In the genomic region with DNA sequence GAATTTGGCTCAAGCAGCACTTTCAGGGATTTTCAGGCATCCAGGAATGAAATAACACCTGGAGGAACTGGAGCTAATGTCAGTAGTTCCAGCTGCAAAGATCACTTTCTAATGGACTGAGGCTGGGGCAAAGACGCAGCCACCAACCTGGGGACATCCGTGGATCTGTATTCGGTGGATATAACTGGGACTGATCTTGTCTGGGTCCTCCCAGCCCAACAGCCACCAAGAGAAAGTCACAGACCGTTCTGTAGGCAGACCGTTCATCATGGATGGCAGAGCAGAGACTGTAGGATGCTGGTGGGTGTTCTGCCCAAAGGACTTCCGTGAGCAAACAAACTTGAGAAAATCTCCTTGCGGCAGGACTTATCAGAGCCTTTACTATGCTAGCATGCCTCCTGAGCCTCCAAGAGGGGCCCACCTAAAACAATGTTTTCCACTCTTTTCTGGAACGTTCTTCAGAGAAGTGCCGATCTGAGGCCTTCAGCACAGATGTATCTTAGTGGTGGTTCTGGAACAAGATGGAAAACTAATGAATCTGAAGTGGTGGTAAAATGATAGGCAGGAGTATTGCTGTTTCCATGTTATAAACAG, we compare ENCODE assay signal across 36 cellular contexts.
"Had no signal": no experiment of that assay in that cellular context is flagged by ENCODE, and none has a peak within 500 bp of the region (broad histone marks: within the 10 kb centered on the region; RNA-seq: fewer than 3 reads in every experiment).

No MANE protein-coding gene starts in this region.

- H3K27ac ChIP-seq: adrenal gland, body of pancreas, brain microvascular endothelial cell, breast epithelium, VCaP had no signal

- H3K9me3 ChIP-seq: adrenal gland, body of pancreas, breast epithelium had no signal

- H3K4me3 Mint-ChIP-seq: activated B cell treated with CpG ODN at 0.5 μM for 24 hours; activated CD4-positive, alpha-beta memory T cell treated with anti-CD3 and anti-CD28 coated beads for 36 hours; activated CD4-positive, alpha-beta T cell treated with anti-CD3 and anti-CD28 coated beads, Interleukin-2, amount 10 ng/mL, durations not matched to agents 24 days and 14 days; activated CD8-positive, alpha-beta T cell treated with anti-CD3 and anti-CD28 coated beads for 36 hours; activated naive CD4-positive, alpha-beta T cell treated with anti-CD3 and anti-CD28 coated beads for 36 hours; activated naive CD8-positive, alpha-beta T cell treated with anti-CD3 and anti-CD28 coated beads for 36 hours; activated T-cell treated with anti-CD3 and anti-CD28 coated beads, Interleukin-2, amount 50 U/mL, for 4 hours; activated T-cell treated with anti-CD3 and anti-CD28 coated beads, Interleukin-2, amount 50 U/mL, for 72 hours; activated T-helper 1 cell treated with anti-CD3 and anti-CD28 coated beads, Interleukin-12 subunit alpha, Interleukin-12 subunit beta, Interleukin-2, Interleukin-4 antibody, amounts not matched to agents 30 ng/mL and 10 ng/mL and 1 ng/mL, durations not matched to agents 14 hours and 24 hours and 36 hours; activated T-helper 17 cell treated with anti-CD3 and anti-CD28 coated beads, Interleukin-2, amount 50 U/mL, for 72 hours; central memory CD8-positive, alpha-beta T cell; T-helper 1 cell treated with Interleukin-12 subunit alpha and Interleukin-12 subunit beta and Interleukin-4 antibody, amounts not matched to agents 30 μg/mL and 1 μg/mL, for 36 hours; T-helper 2 cell treated with Interferon-gamma antibody and Interleukin-4, amounts not matched to agents 5 μg/mL and 100 μg/mL, for 36 hours had no signal

- H3K27ac Mint-ChIP-seq: activated B cell treated with CpG ODN at 0.5 μM for 24 hours; activated CD4-positive, alpha-beta memory T cell treated with anti-CD3 and anti-CD28 coated beads for 36 hours; activated CD4-positive, alpha-beta T cell treated with anti-CD3 and anti-CD28 coated beads, Interleukin-2, amount 10 ng/mL, durations not matched to agents 24 days and 14 days; activated CD8-positive, alpha-beta T cell treated with anti-CD3 and anti-CD28 coated beads for 36 hours; activated naive CD4-positive, alpha-beta T cell treated with anti-CD3 and anti-CD28 coated beads for 36 hours; activated naive CD4-positive, alpha-beta T cell treated with anti-CD3 and anti-CD28 coated beads, Interleukin-2, amount 50 U/mL, for 72 hours; activated naive CD8-positive, alpha-beta T cell treated with anti-CD3 and anti-CD28 coated beads for 36 hours; activated T-cell treated with anti-CD3 and anti-CD28 coated beads, Interleukin-2, amount 50 U/mL, for 72 hours; activated T-helper 1 cell treated with anti-CD3 and anti-CD28 coated beads, Interleukin-12 subunit alpha, Interleukin-12 subunit beta, Interleukin-2, Interleukin-4 antibody, amounts not matched to agents 30 ng/mL and 10 ng/mL and 1 ng/mL, durations not matched to agents 14 hours and 24 hours and 36 hours; activated T-helper 17 cell treated with anti-CD3 and anti-CD28 coated beads, Interleukin-2, amount 50 U/mL, for 72 hours; T-helper 1 cell treated with Interleukin-12 subunit alpha and Interleukin-12 subunit beta and Interleukin-4 antibody, amounts not matched to agents 30 μg/mL and 1 μg/mL, for 36 hours; T-helper 2 cell treated with Interferon-gamma antibody and Interleukin-4, amounts not matched to agents 5 μg/mL and 100 μg/mL, for 36 hours had no signal

- DNase-seq: activated B cell treated with CpG ODN at 0.5 μM for 24 hours; activated CD4-positive, alpha-beta memory T cell treated with anti-CD3 and anti-CD28 coated beads for 36 hours; activated CD4-positive, alpha-beta T cell treated with anti-CD3 and anti-CD28 coated beads for 4 hours; activated CD4-positive, alpha-beta T cell treated with anti-CD3 and anti-CD28 coated beads, Interleukin-2, amount 10 ng/mL, durations not matched to agents 24 days and 14 days; activated CD4-positive, alpha-beta T cell treated with anti-CD3 and anti-CD28 coated beads, Interleukin-2, amount 50 U/mL, for 1 hour; activated CD4-positive, alpha-beta T cell treated with anti-CD3 and anti-CD28 coated beads, Interleukin-2, amount 50 U/mL, for 4 hours; activated CD4-positive, CD25-positive, alpha-beta regulatory T cell treated with anti-CD3 and anti-CD28 coated beads, Interleukin-2, amount 50 U/mL, for 72 hours; activated CD8-positive, alpha-beta memory T cell treated with anti-CD3 and anti-CD28 coated beads, Interleukin-2, amount 50 U/mL, for 4 hours; activated CD8-positive, alpha-beta T cell treated with anti-CD3 and anti-CD28 coated beads for 36 hours; activated effector memory CD4-positive, alpha-beta T cell treated with anti-CD3 and anti-CD28 coated beads, Interleukin-2, amount 50 U/mL, for 16 hours; activated gamma-delta T cell treated with Interleukin-2 at 50 U/mL for 16 hours; activated naive CD4-positive, alpha-beta T cell; activated naive CD4-positive, alpha-beta T cell treated with anti-CD3 and anti-CD28 coated beads for 36 hours; activated naive CD4-positive, alpha-beta T cell treated with anti-CD3 and anti-CD28 coated beads, Interleukin-2, amount 50 U/mL, for 16 hours; activated naive CD8-positive, alpha-beta T cell treated with anti-CD3 and anti-CD28 coated beads for 36 hours; activated T-cell treated with anti-CD3 and anti-CD28 coated beads for 4 hours; activated T-cell treated with anti-CD3 and anti-CD28 coated beads, Interleukin-2, amount 50 U/mL, for 1 hour; activated T-cell treated with anti-CD3 and anti-CD28 coated beads, Interleukin-2, amount 50 U/mL, for 4 hours; activated T-cell treated with anti-CD3 and anti-CD28 coated beads, Interleukin-2, amount 50 U/mL, for 72 hours; adrenal gland; amniotic stem cell; body of pancreas; brain microvascular endothelial cell; caudate nucleus; cerebellar nuclear complex; T-helper 1 cell; T-helper 2 cell; T-helper 9 cell had no signal

- H3K9me3 Mint-ChIP-seq: activated B cell treated with CpG ODN at 0.5 μM for 24 hours; activated CD4-positive, alpha-beta memory T cell treated with anti-CD3 and anti-CD28 coated beads for 36 hours; activated CD4-positive, alpha-beta T cell treated with anti-CD3 and anti-CD28 coated beads, Interleukin-2, amount 10 ng/mL, durations not matched to agents 24 days and 14 days; activated CD8-positive, alpha-beta T cell treated with anti-CD3 and anti-CD28 coated beads for 36 hours; activated naive CD4-positive, alpha-beta T cell treated with anti-CD3 and anti-CD28 coated beads for 36 hours; activated naive CD4-positive, alpha-beta T cell treated with anti-CD3 and anti-CD28 coated beads, Interleukin-2, amount 50 U/mL, for 72 hours; activated naive CD8-positive, alpha-beta T cell treated with anti-CD3 and anti-CD28 coated beads for 36 hours; activated T-cell treated with anti-CD3 and anti-CD28 coated beads, Interleukin-2, amount 50 U/mL, for 4 hours; activated T-cell treated with anti-CD3 and anti-CD28 coated beads, Interleukin-2, amount 50 U/mL, for 72 hours; activated T-helper 1 cell treated with anti-CD3 and anti-CD28 coated beads, Interleukin-12 subunit alpha, Interleukin-12 subunit beta, Interleukin-2, Interleukin-4 antibody, amounts not matched to agents 30 ng/mL and 10 ng/mL and 1 ng/mL, durations not matched to agents 14 hours and 24 hours and 36 hours; activated T-helper 17 cell treated with anti-CD3 and anti-CD28 coated beads, Interleukin-2, amount 50 U/mL, for 72 hours; central memory CD8-positive, alpha-beta T cell; T-helper 1 cell treated with Interleukin-12 subunit alpha and Interleukin-12 subunit beta and Interleukin-4 antibody, amounts not matched to agents 30 μg/mL and 1 μg/mL, for 36 hours; T-helper 2 cell treated with Interferon-gamma antibody and Interleukin-4, amounts not matched to agents 5 μg/mL and 100 μg/mL, for 36 hours had no signal

- H3K27me3 ChIP-seq: adrenal gland, body of pancreas, brain microvascular endothelial cell had no signal

- H3K36me3 ChIP-seq: adrenal gland, brain microvascular endothelial cell, breast epithelium had no signal

- H3K4me1 ChIP-seq: adrenal gland, body of pancreas, breast epithelium had no signal

- H3K4me3 ChIP-seq: adrenal gland, body of pancreas, breast epithelium had no signal

- H3K36me3 Mint-ChIP-seq: activated CD4-positive, alpha-beta memory T cell treated with anti-CD3 and anti-CD28 coated beads for 36 hours; activated naive CD4-positive, alpha-beta T cell treated with anti-CD3 and anti-CD28 coated beads, Interleukin-2, amount 50 U/mL, for 72 hours; activated naive CD8-positive, alpha-beta T cell treated with anti-CD3 and anti-CD28 coated beads for 36 hours had no signal

- H3K4me1 Mint-ChIP-seq: activated B cell treated with CpG ODN at 0.5 μM for 24 hours; activated CD4-positive, alpha-beta T cell treated with anti-CD3 and anti-CD28 coated beads, Interleukin-2, amount 10 ng/mL, durations not matched to agents 24 days and 14 days; activated naive CD8-positive, alpha-beta T cell treated with anti-CD3 and anti-CD28 coated beads for 36 hours; activated T-helper 17 cell treated with anti-CD3 and anti-CD28 coated beads, Interleukin-2, amount 50 U/mL, for 72 hours; central memory CD8-positive, alpha-beta T cell had no signal

- ATAC-seq: activated CD8-positive, alpha-beta T cell treated with anti-CD3 and anti-CD28 coated beads for 36 hours; activated naive CD4-positive, alpha-beta T cell treated with anti-CD3 and anti-CD28 coated beads, Interleukin-2, amount 50 U/mL, for 72 hours; activated T-cell treated with anti-CD3 and anti-CD28 coated beads, Interleukin-2, amount 50 U/mL, for 4 hours; activated T-cell treated with anti-CD3 and anti-CD28 coated beads, Interleukin-2, amount 50 U/mL, for 72 hours; activated T-helper 17 cell treated with anti-CD3 and anti-CD28 coated beads, Interleukin-2, amount 50 U/mL, for 72 hours; body of pancreas had no signal
